1 cellular context compared by ENCODE assay signal in the genomic region with DNA sequence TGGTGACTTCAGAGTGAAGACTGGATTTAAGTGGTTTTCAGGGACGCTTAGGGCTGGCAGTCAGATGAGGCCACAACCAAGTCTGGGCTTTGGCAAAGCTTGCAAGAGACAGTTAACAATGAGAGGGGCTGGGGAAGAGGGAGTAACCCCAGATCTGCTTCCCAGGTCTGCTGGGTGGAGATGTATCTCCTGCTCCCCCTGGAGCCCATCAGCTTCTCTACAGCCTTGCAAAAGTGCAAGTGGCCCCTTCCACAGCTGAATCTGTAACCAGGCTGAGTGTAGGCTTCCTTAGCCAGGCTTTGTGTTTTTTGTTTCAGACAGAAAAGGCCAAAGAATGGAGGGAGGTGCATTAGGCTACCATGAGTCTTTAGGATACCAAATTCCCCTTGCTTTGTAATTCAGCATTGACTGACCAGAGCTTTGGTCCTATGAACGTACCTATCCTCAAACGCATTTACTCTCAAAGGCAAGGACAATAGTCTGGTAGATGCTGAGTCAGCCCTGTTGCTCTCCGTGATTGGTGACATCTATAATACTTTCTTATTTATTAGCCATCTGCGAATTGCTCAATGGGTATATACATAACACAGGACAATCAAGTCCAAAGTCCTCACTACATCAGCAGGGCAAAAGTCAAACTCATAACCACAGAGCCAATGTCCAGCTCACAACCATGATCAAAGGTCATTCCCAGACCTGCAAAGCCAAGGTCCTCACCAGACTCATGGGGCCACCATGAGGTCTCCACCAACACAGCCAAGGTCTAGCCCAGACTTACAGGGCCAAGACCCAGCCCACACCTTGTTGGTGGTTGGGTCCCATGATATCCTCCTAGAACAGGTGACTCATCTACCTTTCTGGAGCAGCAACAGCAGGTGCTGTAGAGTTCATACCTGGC.
TF ChIP-seq lines count a peak whose summit lies in the region.

No MANE protein-coding gene starts in this region.

TF ChIP-seq in HepG2, 621 proteins besides CTCF, POLR2A, EP300 and RAD21 (continued from another document):
- TF ChIP-seq, protein P1, sequence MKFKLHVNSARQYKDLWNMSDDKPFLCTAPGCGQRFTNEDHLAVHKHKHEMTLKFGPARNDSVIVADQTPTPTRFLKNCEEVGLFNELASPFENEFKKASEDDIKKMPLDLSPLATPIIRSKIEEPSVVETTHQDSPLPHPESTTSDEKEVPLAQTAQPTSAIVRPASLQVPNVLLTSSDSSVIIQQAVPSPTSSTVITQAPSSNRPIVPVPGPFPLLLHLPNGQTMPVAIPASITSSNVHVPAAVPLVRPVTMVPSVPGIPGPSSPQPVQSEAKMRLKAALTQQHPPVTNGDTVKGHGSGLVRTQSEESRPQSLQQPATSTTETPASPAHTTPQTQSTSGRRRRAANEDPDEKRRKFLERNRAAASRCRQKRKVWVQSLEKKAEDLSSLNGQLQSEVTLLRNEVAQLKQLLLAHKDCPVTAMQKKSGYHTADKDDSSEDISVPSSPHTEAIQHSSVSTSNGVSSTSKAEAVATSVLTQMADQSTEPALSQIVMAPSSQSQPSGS (CRISPR knock-in tag; IDR thresholded peaks at IDR 0.05), result 0 out of 2 replicates have a peak, but pooled peaks have one; percentile 36
- TF ChIP-seq MBD4 (IDR thresholded peaks at IDR 0.05; ENCODE audit: borderline replicate concordance, low read length), result 0 out of 2 replicates have a peak, but pooled peaks have one; percentile 52
- TF ChIP-seq ZMYM2 (CRISPR knock-in tag; IDR thresholded peaks at IDR 0.05), result peak; percentile 96
- TF ChIP-seq CBFB (CRISPR knock-in tag; IDR thresholded peaks at IDR 0.05), result peak; percentile 64; the same call in 1 of the 2 replicates
- TF ChIP-seq, protein P2, sequence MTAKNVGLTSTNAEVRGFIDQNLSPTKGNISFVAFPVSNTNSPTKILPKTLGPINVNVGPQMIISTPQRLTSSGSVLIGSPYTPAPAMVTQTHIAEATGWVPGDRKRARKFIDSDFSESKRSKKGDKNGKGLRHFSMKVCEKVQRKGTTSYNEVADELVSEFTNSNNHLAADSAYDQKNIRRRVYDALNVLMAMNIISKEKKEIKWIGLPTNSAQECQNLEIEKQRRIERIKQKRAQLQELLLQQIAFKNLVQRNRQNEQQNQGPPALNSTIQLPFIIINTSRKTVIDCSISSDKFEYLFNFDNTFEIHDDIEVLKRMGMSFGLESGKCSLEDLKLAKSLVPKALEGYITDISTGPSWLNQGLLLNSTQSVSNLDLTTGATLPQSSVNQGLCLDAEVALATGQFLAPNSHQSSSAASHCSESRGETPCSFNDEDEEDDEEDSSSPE (CRISPR knock-in tag; IDR thresholded peaks at IDR 0.05), result no peak
- TF ChIP-seq ZNF644 (CRISPR knock-in tag; IDR thresholded peaks at IDR 0.05; ENCODE audit: low read depth), result peak; percentile 100
- 0 out of 2 replicates have a peak, but pooled peaks have one; percentile 44 for TF ChIP-seq MYC (CRISPR knock-in tag; IDR thresholded peaks at IDR 0.05; ENCODE audit: borderline replicate concordance)
- peak; percentile 75 for TF ChIP-seq RNF2 (conservative IDR thresholded peaks at IDR 0.05; ENCODE audit: low read depth)
- TF ChIP-seq TCF7 (IDR thresholded peaks at IDR 0.05; ENCODE audit: low read depth), result 0 out of 2 replicates have a peak, but pooled peaks have one; percentile 20
- peak; percentile 54; the same call in 1 of the 2 replicates for TF ChIP-seq ZNF430 (CRISPR knock-in tag; IDR thresholded peaks at IDR 0.05)
- peak; percentile 79; the same call in 1 of the 2 replicates for TF ChIP-seq MAFG (CRISPR knock-in tag; IDR thresholded peaks at IDR 0.05)
- TF ChIP-seq ATRX (CRISPR knock-in tag; IDR thresholded peaks at IDR 0.05; ENCODE audit: borderline replicate concordance), result no peak
- TF ChIP-seq ZNF605 (CRISPR knock-in tag; IDR thresholded peaks at IDR 0.05), result 0 out of 2 replicates have a peak, but pooled peaks have one; percentile 49
- peak; percentile 31; the same call in 1 of the 2 replicates for TF ChIP-seq TBX3 (IDR thresholded peaks at IDR 0.05; ENCODE audit: borderline replicate concordance)
- TF ChIP-seq, protein P3, sequence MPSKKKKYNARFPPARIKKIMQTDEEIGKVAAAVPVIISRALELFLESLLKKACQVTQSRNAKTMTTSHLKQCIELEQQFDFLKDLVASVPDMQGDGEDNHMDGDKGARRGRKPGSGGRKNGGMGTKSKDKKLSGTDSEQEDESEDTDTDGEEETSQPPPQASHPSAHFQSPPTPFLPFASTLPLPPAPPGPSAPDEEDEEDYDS (CRISPR knock-in tag; IDR thresholded peaks at IDR 0.05), result peak; percentile 13; the same call in 1 of the 2 replicates
- TF ChIP-seq, protein P4, sequence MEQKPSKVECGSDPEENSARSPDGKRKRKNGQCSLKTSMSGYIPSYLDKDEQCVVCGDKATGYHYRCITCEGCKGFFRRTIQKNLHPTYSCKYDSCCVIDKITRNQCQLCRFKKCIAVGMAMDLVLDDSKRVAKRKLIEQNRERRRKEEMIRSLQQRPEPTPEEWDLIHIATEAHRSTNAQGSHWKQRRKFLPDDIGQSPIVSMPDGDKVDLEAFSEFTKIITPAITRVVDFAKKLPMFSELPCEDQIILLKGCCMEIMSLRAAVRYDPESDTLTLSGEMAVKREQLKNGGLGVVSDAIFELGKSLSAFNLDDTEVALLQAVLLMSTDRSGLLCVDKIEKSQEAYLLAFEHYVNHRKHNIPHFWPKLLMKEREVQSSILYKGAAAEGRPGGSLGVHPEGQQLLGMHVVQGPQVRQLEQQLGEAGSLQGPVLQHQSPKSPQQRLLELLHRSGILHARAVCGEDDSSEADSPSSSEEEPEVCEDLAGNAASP (CRISPR knock-in tag; IDR thresholded peaks at IDR 0.05; ENCODE audit: borderline replicate concordance), result peak; percentile 45; the same call in 1 of the 2 replicates
